In genomic region chr10:110113670-110114337, GRCh38 we compare ENCODE assay signal across 19 cellular contexts.
DNase-seq lines count a peak whose midpoint lies in the region; ATAC-seq and TF ChIP-seq lines count a peak whose summit lies in the region.
"Had no signal": no experiment of that assay in that cellular context is flagged by ENCODE, and none has a peak within 500 bp of the region (broad histone marks: within the 10 kb centered on the region; RNA-seq: fewer than 3 reads in every experiment).

No MANE protein-coding gene starts in this region.

- peak; percentile 41 for TF ChIP-seq CTCF in endodermal cell (conservative IDR thresholded peaks at IDR 0.05)

- POLR2A ChIA-PET in naive thymus-derived CD8-positive, alpha-beta T cell (lab: Charles Lee): no interaction called here

- no peaks in the 10 kb centered on the region for H3K9me3 ChIP-seq in endodermal cell (ENCODE audit: control insufficient read depth, low read length)
- H3K9me3 ChIP-seq: BE2C, mucosa of descending colon had no signal

- H3K9ac ChIP-seq in endodermal cell (ENCODE audit: extremely low read depth, low read length, poor library complexity, severe bottlenecking): no peak overlapping the region

- DNase-seq in activated T-cell treated with anti-CD3 and anti-CD28 coated beads, Interleukin-2, amount 50 U/mL, for 24 hours: no peak
- DNase-seq in activated T-cell treated with anti-CD3 and anti-CD28 coated beads, Interleukin-2, amount 50 U/mL, for 1 hour: no peak
- peak; percentile 59 for DNase-seq in MV-4-11 (lab: John Stamatoyannopoulos, UW)
- DNase-seq in endodermal cell: no peak
- no peak for DNase-seq in naive thymus-derived CD8-positive, alpha-beta T cell
- no peak for DNase-seq in NCI-H2029 (lab: John Stamatoyannopoulos, UW)
- DNase-seq: 8988T; activated CD4-positive, CD25-positive, alpha-beta regulatory T cell treated with anti-CD3 and anti-CD28 coated beads, Interleukin-2, amount 50 U/mL, for 72 hours; activated effector memory CD4-positive, alpha-beta T cell treated with Interleukin-2 at 50 U/mL for 16 hours; BE2C; effector CD4-positive, alpha-beta T cell; glutamatergic neuron; mucosa of descending colon; NCI-H1105 treated with DMSO at 0.1 percent for 48 hours; NCI-H2107; NCI-H510A; NK-92 treated with Interleukin-12 subunit alpha and Interleukin-12 subunit beta, amount 100 ng/mL, for 24 hours had no signal

- no peaks in the 10 kb centered on the region for H3K27me3 ChIP-seq in endodermal cell (ENCODE audit: control insufficient read depth, insufficient read depth, low read length, poor library complexity, severe bottlenecking)
- H3K27me3 ChIP-seq: BE2C had no signal

- H3K4me3 Mint-ChIP-seq in activated T-cell treated with anti-CD3 and anti-CD28 coated beads, Interleukin-2, amount 50 U/mL, for 24 hours: no peak overlapping the region
- H3K4me3 Mint-ChIP-seq in endodermal cell: no peak overlapping the region
- no peak overlapping the region for H3K4me3 Mint-ChIP-seq in naive thymus-derived CD8-positive, alpha-beta T cell

- H3K27me3 Mint-ChIP-seq in activated T-cell treated with anti-CD3 and anti-CD28 coated beads, Interleukin-2, amount 50 U/mL, for 24 hours: no peaks in the 10 kb centered on the region
- H3K27me3 Mint-ChIP-seq in endodermal cell (ENCODE audit: insufficient read depth): no peaks in the 10 kb centered on the region
- H3K27me3 Mint-ChIP-seq in naive thymus-derived CD8-positive, alpha-beta T cell: no peaks in the 10 kb centered on the region

- no peak overlapping the region for H3K27ac ChIP-seq in endodermal cell (ENCODE audit: low read depth, low read length)

- H3K4me1 Mint-ChIP-seq in activated T-cell treated with anti-CD3 and anti-CD28 coated beads, Interleukin-2, amount 50 U/mL, for 24 hours (ENCODE audit: low read depth): peaks cover 28% of the 10 kb centered on the region
- H3K4me1 Mint-ChIP-seq in endodermal cell: no peaks in the 10 kb centered on the region
- peaks cover 0 to 24% (median 10%) of the 10 kb centered on the region in 4 donors for H3K4me1 Mint-ChIP-seq in naive thymus-derived CD8-positive, alpha-beta T cell

- no peaks in the 10 kb centered on the region for H3K4me1 ChIP-seq in endodermal cell (ENCODE audit: control insufficient read depth, insufficient read depth, low read length)
- H3K4me1 ChIP-seq: BE2C had no signal

- ATAC-seq in naive thymus-derived CD8-positive, alpha-beta T cell: no peak
- ATAC-seq in GM19023 (IDR thresholded peaks at IDR 0.05; ENCODE audit: unreplicated experiment): no peak
- ATAC-seq in HG02973 (IDR thresholded peaks at IDR 0.05; ENCODE audit: unreplicated experiment): no peak
- ATAC-seq: mucosa of descending colon had no signal

- H3K4me3 ChIP-seq in endodermal cell (ENCODE audit: low read length): no peak overlapping the region
- H3K4me3 ChIP-seq: mucosa of descending colon had no signal

- peak overlapping the region; percentile 8 for H3K27ac Mint-ChIP-seq in activated T-cell treated with anti-CD3 and anti-CD28 coated beads, Interleukin-2, amount 50 U/mL, for 24 hours
- H3K27ac Mint-ChIP-seq in endodermal cell: no peak overlapping the region
- H3K27ac Mint-ChIP-seq in naive thymus-derived CD8-positive, alpha-beta T cell: peak overlapping the region in 9 of 10 donors; percentile 0 to 74 (median 47)

- H3K36me3 ChIP-seq in endodermal cell (ENCODE audit: control insufficient read depth, insufficient read depth, low read length): peaks cover 56% of the 10 kb centered on the region

- 94 to 98% methylated on average over 4 of the region's 4 CpGs for WGBS in endodermal cell (ENCODE audit: insufficient coverage in 1 of 2, insufficient read length in 1 of 2), 2 experiments

- H3K9me3 Mint-ChIP-seq in activated T-cell treated with anti-CD3 and anti-CD28 coated beads, Interleukin-2, amount 50 U/mL, for 24 hours: no peaks in the 10 kb centered on the region
- no peaks in the 10 kb centered on the region for H3K9me3 Mint-ChIP-seq in endodermal cell
- H3K9me3 Mint-ChIP-seq in naive thymus-derived CD8-positive, alpha-beta T cell: no peaks in the 10 kb centered on the region

- H3K36me3 Mint-ChIP-seq in activated T-cell treated with anti-CD3 and anti-CD28 coated beads, Interleukin-2, amount 50 U/mL, for 24 hours (ENCODE audit: low read depth): peaks cover 77% of the 10 kb centered on the region
- peaks cover 73% of the 10 kb centered on the region for H3K36me3 Mint-ChIP-seq in endodermal cell (ENCODE audit: low read depth)
- peaks cover 13 to 95% (median 32%) of the 10 kb centered on the region in 3 donors for H3K36me3 Mint-ChIP-seq in naive thymus-derived CD8-positive, alpha-beta T cell
